In genomic region chr10:78805176-78805575, GRCh38 we compare ENCODE assay signal across 11 cellular contexts.
DNase-seq lines count a peak whose midpoint lies in the region; ATAC-seq, FAIRE-seq and TF ChIP-seq lines count a peak whose summit lies in the region.
"Had no signal": no experiment of that assay in that cellular context is flagged by ENCODE, and none has a peak within 500 bp of the region (broad histone marks: within the 10 kb centered on the region; RNA-seq: fewer than 3 reads in every experiment).

No MANE protein-coding gene starts in this region.

- no peak for ATAC-seq in HG02885 (IDR thresholded peaks at IDR 0.05; ENCODE audit: poor library complexity, unreplicated experiment)

- H3K27ac Mint-ChIP-seq in MCF 10A (ENCODE audit: low read depth, unreplicated experiment) (no peak overlapping the region), mesothelial cell of epicardium (peak overlapping the region; percentile 97), endothelial cell (ENCODE audit: unreplicated experiment) (no peak overlapping the region)
- H3K27ac Mint-ChIP-seq: CD14-positive monocyte had no signal

- H3K4me1 Mint-ChIP-seq in MCF 10A (ENCODE audit: insufficient read depth, unreplicated experiment) = peaks cover 5% of the 10 kb centered on the region
- H3K4me1 Mint-ChIP-seq in mesothelial cell of epicardium = peaks cover 71% of the 10 kb centered on the region
- H3K4me1 Mint-ChIP-seq in endothelial cell (ENCODE audit: unreplicated experiment) = peaks cover 3% of the 10 kb centered on the region
- H3K4me1 Mint-ChIP-seq: CD14-positive monocyte had no signal

- FAIRE-seq in endometrium (lab: Jason Lieb, UNC) = peak; percentile 97

- DNase-seq in T47D (ENCODE audit: low read depth in 1 of 2, low spot score in 1 of 2) (peak; percentile 41 to 62), MCF 10A (ENCODE audit: unreplicated experiment) (no peak), mesothelial cell of epicardium (ENCODE audit: low spot score in 2 of 2, unreplicated experiment in 2 of 2) (peak in 1 of 2 experiments; percentile 68), uterus (peak; percentile 79 to 88), endothelial cell (ENCODE audit: low spot score) (no peak)
- DNase-seq in activated CD4-positive, alpha-beta T cell treated with anti-CD3 and anti-CD28 coated beads, Interleukin-2, amount 50 U/mL, for 4 hours = no peak
- DNase-seq: activated CD4-positive, alpha-beta T cell treated with anti-CD3 and anti-CD28 coated beads, Interleukin-2, amount 50 U/mL, for 48 hours; NCI-H1436 treated with DMSO at 0.1 percent for 48 hours had no signal

- H3K9me3 Mint-ChIP-seq in MCF 10A (ENCODE audit: unreplicated experiment) = no peaks in the 10 kb centered on the region
- H3K9me3 Mint-ChIP-seq in mesothelial cell of epicardium = no peaks in the 10 kb centered on the region
- H3K9me3 Mint-ChIP-seq in endothelial cell (ENCODE audit: unreplicated experiment) = no peaks in the 10 kb centered on the region

- no peak overlapping the region for H3K4me3 Mint-ChIP-seq in MCF 10A (ENCODE audit: unreplicated experiment)
- H3K4me3 Mint-ChIP-seq in mesothelial cell of epicardium = peak overlapping the region; percentile 11
- H3K4me3 Mint-ChIP-seq in endothelial cell (ENCODE audit: unreplicated experiment) = no peak overlapping the region
- H3K4me3 Mint-ChIP-seq: CD14-positive monocyte had no signal

- H3K27ac ChIP-seq in uterus = peak overlapping the region; percentile 87 to 88

- H3K27me3 ChIP-seq in uterus = no peaks in the 10 kb centered on the region

- no peaks in the 10 kb centered on the region for H3K9me3 ChIP-seq in uterus

- H3K27me3 Mint-ChIP-seq in MCF 10A (ENCODE audit: insufficient read depth, unreplicated experiment) (peaks cover 20% of the 10 kb centered on the region), mesothelial cell of epicardium (ENCODE audit: low read depth) (no peaks in the 10 kb centered on the region), endothelial cell (ENCODE audit: unreplicated experiment) (peaks cover 15% of the 10 kb centered on the region)

- intact Hi-C loops in MCF 10A (cut with micrococcal nuclease) (no loop called here), uterus (cut with DNase I; ENCODE audit: low total_unique reads) (no loop called here)

- CTCF ChIA-PET in MCF 10A (lab: Yijun Ruan, JAX) = no interaction called here

- peaks cover 14 to 31% of the 10 kb centered on the region in 2 donors for H3K4me1 ChIP-seq in uterus

- no peak for TF ChIP-seq POLR2A in uterus (IDR thresholded peaks at IDR 0.05)

- in situ Hi-C loops in T47D (cut with HindIII; ENCODE audit: low pct_unique_long_range_greater_than_20kb, low sequenced_read_pairs) = no loop called here

- POLR2A ChIA-PET in MCF 10A (lab: Yijun Ruan, JAX) = no interaction called here

- TF ChIP-seq CTCF in MCF 10A (IDR thresholded peaks at IDR 0.05; ENCODE audit: unreplicated experiment) (no peak), mesothelial cell of epicardium (IDR thresholded peaks at IDR 0.05; ENCODE audit: unreplicated experiment) (no peak), uterus (IDR thresholded peaks at IDR 0.05) (no peak), endothelial cell (IDR thresholded peaks at IDR 0.05; ENCODE audit: unreplicated experiment) (no peak)

- no peaks in the 10 kb centered on the region for H3K36me3 Mint-ChIP-seq in MCF 10A (ENCODE audit: insufficient read depth, unreplicated experiment)
- no peaks in the 10 kb centered on the region for H3K36me3 Mint-ChIP-seq in mesothelial cell of epicardium
- no peaks in the 10 kb centered on the region for H3K36me3 Mint-ChIP-seq in endothelial cell (ENCODE audit: low read depth, unreplicated experiment)
- H3K36me3 Mint-ChIP-seq: CD14-positive monocyte had no signal

- H3K36me3 ChIP-seq in uterus = no peaks in the 10 kb centered on the region

- no peak overlapping the region for H3K4me3 ChIP-seq in uterus

- no TSS peak for BruUV-seq in MCF 10A (replicated peaks; lab: Mats Ljungman, UMichigan)

Comparison
In these comparisons a context has a peak if more than half of its experiments do, and no peak if none do; other contexts are left out.
1. DNase-seq: peak in T47D (2 of 2) and uterus (2 of 2); none in MCF 10A (single experiment), activated CD4-positive, alpha-beta T cell treated with anti-CD3 and anti-CD28 coated beads, Interleukin-2, amount 50 U/mL, for 4 hours (0 of 2) and endothelial cell (single experiment).